ENCODE assay signal across 1 cellular context in genomic region chr10:77927343-77928256, GRCh38.
TF ChIP-seq lines count a peak whose summit lies in the region.

No MANE protein-coding gene starts in this region.

TF ChIP-seq in K562, 482 proteins besides CTCF, POLR2A, EP300 and RAD21 (continued from another document):
- TF ChIP-seq PRDM10 (IDR thresholded peaks at IDR 0.05; ENCODE audit: partially characterized antibody) (peak; percentile 92), HMBOX1 (IDR thresholded peaks at IDR 0.05) (no peak), RBFOX2 (IDR thresholded peaks at IDR 0.05; ENCODE audit: low read depth, low read length) (no peak), RAD51 (IDR thresholded peaks at IDR 0.05; ENCODE audit: borderline replicate concordance, low read depth) (no peak), ZFP91 (CRISPR knock-in tag; IDR thresholded peaks at IDR 0.05) (no peak), JUN (IDR thresholded peaks at IDR 0.05; ENCODE audit: borderline replicate concordance, low read depth, low read length) (no peak), JUN (CRISPR knock-in tag; IDR thresholded peaks at IDR 0.05; ENCODE audit: borderline replicate concordance) (0 out of 2 replicates have a peak, but pooled peaks have one; percentile 34), ZNF263 (CRISPR knock-in tag; IDR thresholded peaks at IDR 0.05; ENCODE audit: borderline replicate concordance) (peak; percentile 14; the same call in 1 of the 2 replicates), THAP12 (CRISPR knock-in tag; IDR thresholded peaks at IDR 0.05) (no peak), TRIM28 (IDR thresholded peaks at IDR 0.05) (no peak), HSF4 (CRISPR knock-in tag; IDR thresholded peaks at IDR 0.05; ENCODE audit: borderline replicate concordance) (no peak), NFIC (IDR thresholded peaks at IDR 0.05) (0 out of 2 replicates have a peak, but pooled peaks have one; percentile 3), SAP30 (IDR thresholded peaks at IDR 0.05; ENCODE audit: borderline replicate concordance, insufficient read depth, low read depth, low read length, poor library complexity, severe bottlenecking) (peak; percentile 10), ZNF217 (CRISPR knock-in tag; IDR thresholded peaks at IDR 0.05) (no peak), CBX5 (IDR thresholded peaks at IDR 0.05; ENCODE audit: borderline replicate concordance, low read depth) (no peak), IRF1 (CRISPR knock-in tag; IDR thresholded peaks at IDR 0.05; ENCODE audit: borderline replicate concordance) (no peak)
